Comparison of ENCODE assay signal across 8 cellular contexts in genomic region chr2:130355578-130356431, GRCh38. TPM values are rescaled to one million over a fixed set of nuclear protein-coding genes. Genes with fewer than 3 reads are reported as not detected.
DNase-seq lines count a peak whose midpoint lies in the region; ATAC-seq, FAIRE-seq and TF ChIP-seq lines count a peak whose summit lies in the region.

A gene with protein sequence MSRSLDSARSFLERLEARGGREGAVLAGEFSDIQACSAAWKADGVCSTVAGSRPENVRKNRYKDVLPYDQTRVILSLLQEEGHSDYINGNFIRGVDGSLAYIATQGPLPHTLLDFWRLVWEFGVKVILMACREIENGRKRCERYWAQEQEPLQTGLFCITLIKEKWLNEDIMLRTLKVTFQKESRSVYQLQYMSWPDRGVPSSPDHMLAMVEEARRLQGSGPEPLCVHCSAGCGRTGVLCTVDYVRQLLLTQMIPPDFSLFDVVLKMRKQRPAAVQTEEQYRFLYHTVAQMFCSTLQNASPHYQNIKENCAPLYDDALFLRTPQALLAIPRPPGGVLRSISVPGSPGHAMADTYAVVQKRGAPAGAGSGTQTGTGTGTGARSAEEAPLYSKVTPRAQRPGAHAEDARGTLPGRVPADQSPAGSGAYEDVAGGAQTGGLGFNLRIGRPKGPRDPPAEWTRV (plus strand): TSS chr2:130356056. CDS start chr2:130356108, 52 bp downstream.

- no peaks in the 10 kb centered on the region; the same call in 1 of the 2 replicates for H3K79me2 ChIP-seq in SK-N-SH (ENCODE audit: insufficient read depth)

- H3K27me3 ChIP-seq in SK-N-SH (ENCODE audit: insufficient read depth): no peaks in the 10 kb centered on the region
- H3K27me3 ChIP-seq in cardiac muscle cell: no peaks in the 10 kb centered on the region
- H3K27me3 ChIP-seq in pancreas: no peaks in the 10 kb centered on the region

- 0% methylated on average over 8 of the region's 107 CpGs for WGBS in SK-N-SH (ENCODE audit: low lambda C conversion rate)
- 0 to 1% (median 0%) methylated on average over 86 to 107 of the region's 107 CpGs for whole genome bisulfite sequencing in adipose tissue, 3 donors
- WGBS in pancreas, 2 donors: 1% methylated on average over 61 to 107 of the region's 107 CpGs

- no peaks in the 10 kb centered on the region for H3K36me3 ChIP-seq in SK-N-SH (replicated peaks in 1 of 2; ENCODE audit: control insufficient read depth in 1 of 2, insufficient read depth in 2 of 2, low read length in 1 of 2)
- no peaks in the 10 kb centered on the region for H3K36me3 ChIP-seq in cardiac muscle cell
- H3K36me3 ChIP-seq in pancreas: no peaks in the 10 kb centered on the region

- no peak for TF ChIP-seq EP300 in SK-N-SH (IDR thresholded peaks at IDR 0.05; ENCODE audit: borderline replicate concordance in 1 of 2, low read depth in 1 of 2, low read length in 1 of 2)

- FAIRE-seq in pancreas (lab: Jason Lieb, UNC): no peak

- intact Hi-C loops in pancreas (cut with DNase I): no loop called here

- POLR2A ChIA-PET in GM10248 (lab: Yijun Ruan, JAX): no interaction called here
- POLR2A ChIA-PET in SK-N-SH (lab: Yijun Ruan, JAX): interaction anchor here (0.6 to 3.7 kb wide), 3 partner anchors 9 to 18 kb away, joined by 3 to 38 read pairs (median 4); partner anchors contain the start of gene IMP4

- peak; percentile 53 for TF ChIP-seq RAD21 in SK-N-SH (IDR thresholded peaks at IDR 0.05; ENCODE audit: low read length)

- ATAC-seq in pancreas: peak; percentile 91 to 96 (median 96)

- peaks cover 0 to 24% of the 10 kb centered on the region in 2 experiments; a peak in 2 of 4 replicates for H3K4me1 ChIP-seq in SK-N-SH (ENCODE audit: control insufficient read depth in 1 of 2, insufficient read depth in 2 of 2, low read depth in 1 of 2, low read length in 1 of 2)
- H3K4me1 ChIP-seq in cardiac muscle cell (ENCODE audit: low read depth): no peaks in the 10 kb centered on the region
- H3K4me1 ChIP-seq in pancreas: peaks cover 0 to 24% (median 3%) of the 10 kb centered on the region in 3 donors

- H3K4me3 ChIP-seq in SK-N-SH (ENCODE audit: low read depth in 2 of 2, low read length in 1 of 2) (peak within 1 kb of the TSS; percentile 69 to 78), cardiac muscle cell (peak within 1 kb of the TSS; percentile 67), pancreas (peak within 1 kb of the TSS; percentile 67 to 95 (median 78))

- H3K9me2 ChIP-seq in SK-N-SH: no peaks in the 10 kb centered on the region

- no peaks in the 10 kb centered on the region for H4K20me1 ChIP-seq in SK-N-SH (ENCODE audit: insufficient read depth)

- H3K9me3 ChIP-seq in SK-N-SH (no peaks in the 10 kb centered on the region), cardiac muscle cell (ENCODE audit: low read depth) (no peaks in the 10 kb centered on the region), pancreas (no peaks in the 10 kb centered on the region)

- TF ChIP-seq CTCF in GM10248 (IDR thresholded peaks at IDR 0.05; ENCODE audit: control extremely low read depth, extremely low read depth, low read depth, missing control alignments) (peak; percentile 47), SK-N-SH (IDR thresholded peaks at IDR 0.05) (peak; percentile 55), cardiac muscle cell (IDR thresholded peaks at IDR 0.05; ENCODE audit: low read depth, low read length) (peak; percentile 50), pancreas (IDR thresholded peaks at IDR 0.05) (peak; percentile 34 to 48 (median 44))

- peak; percentile 88 for DNase-seq in GM10248 (ENCODE audit: extremely low spot score)
- DNase-seq in GOT3 (lab: John Stamatoyannopoulos, UW): peak; percentile 59
- peak; percentile 88 for DNase-seq in LHCN-M2 (ENCODE audit: low read depth)
- DNase-seq in SK-N-SH: peak; percentile 97
- DNase-seq in cardiac muscle cell (ENCODE audit: low read depth in 1 of 2, low spot score in 1 of 2): peak; percentile 93 to 95
- DNase-seq in pancreas: peak; percentile 88 to 95 (median 92)
- no peak for DNase-seq in OCI-M2 (lab: John Stamatoyannopoulos, UW; ENCODE audit: unreplicated experiment)

- H3K4me2 ChIP-seq in SK-N-SH: peak within 1 kb of the TSS; percentile 90

- peak within 1 kb of the TSS in 1 of 2 experiments; percentile 65; a peak in 2 of 4 replicates for H3K27ac ChIP-seq in SK-N-SH (ENCODE audit: low read depth in 2 of 2, low read length in 1 of 2)
- peak within 1 kb of the TSS; percentile 81 for H3K27ac ChIP-seq in adipose tissue (ENCODE audit: low read depth, low read length)
- H3K27ac ChIP-seq in cardiac muscle cell: no peak within 1 kb of the TSS
- H3K27ac ChIP-seq in pancreas: peak within 1 kb of the TSS; percentile 77 to 88 (median 84)

- CTCF ChIA-PET in GM10248 (lab: Yijun Ruan, JAX): interaction anchor here (0.6 to 1.6 kb wide), 9 partner anchors 8 to 35 kb away, joined by 3 to 7 read pairs (median 4); partner anchors contain the start of gene IMP4
- CTCF ChIA-PET in SK-N-SH (lab: Yijun Ruan, JAX): interaction anchor here (0.5 to 2.5 kb wide), 13 partner anchors 9 to 442 kb away, joined by 3 to 26 read pairs (median 4); partner anchors contain the start of genes IMP4 and SMPD4

- H2AFZ ChIP-seq in SK-N-SH (ENCODE audit: low read depth): peak within 1 kb of the TSS; percentile 88

- H3K9ac ChIP-seq in SK-N-SH: peak within 1 kb of the TSS; percentile 59

- H3F3A ChIP-seq in SK-N-SH (replicated peaks; ENCODE audit: insufficient read depth): no peaks in the 10 kb centered on the region

TF ChIP-seq in SK-N-SH, 30 proteins besides CTCF, POLR2A, EP300 and RAD21 (continues in another document):
- TF ChIP-seq SIN3A (IDR thresholded peaks at IDR 0.05; ENCODE audit: borderline replicate concordance, low read depth, low read length) (0 out of 2 replicates have a peak, but pooled peaks have one; percentile 22), TEAD4 (IDR thresholded peaks at IDR 0.05; ENCODE audit: borderline replicate concordance, insufficient read depth) (no peak), FOXJ3 (CRISPR knock-in tag; IDR thresholded peaks at IDR 0.05) (no peak), MEF2A (IDR thresholded peaks at IDR 0.05; ENCODE audit: borderline replicate concordance, low read depth) (no peak), ZBTB33 (IDR thresholded peaks at IDR 0.05; ENCODE audit: borderline replicate concordance, low read depth) (no peak), RXRA (IDR thresholded peaks at IDR 0.05; ENCODE audit: borderline replicate concordance, low read depth) (peak; percentile 8; the same call in 1 of the 2 replicates), NRF1 (IDR thresholded peaks at IDR 0.05; ENCODE audit: low read depth, low read length) (peak; percentile 38), GATA2 (CRISPR knock-in tag; IDR thresholded peaks at IDR 0.05) (no peak), SMC3 (IDR thresholded peaks at IDR 0.05; ENCODE audit: low read depth, low read length) (peak; percentile 34), PBX3 (IDR thresholded peaks at IDR 0.05) (no peak), NFIC (IDR thresholded peaks at IDR 0.05; ENCODE audit: borderline replicate concordance) (no peak), FOSL2 (IDR thresholded peaks at IDR 0.05; ENCODE audit: borderline replicate concordance, low read depth) (no peak)
- TF ChIP-seq, protein P1, sequence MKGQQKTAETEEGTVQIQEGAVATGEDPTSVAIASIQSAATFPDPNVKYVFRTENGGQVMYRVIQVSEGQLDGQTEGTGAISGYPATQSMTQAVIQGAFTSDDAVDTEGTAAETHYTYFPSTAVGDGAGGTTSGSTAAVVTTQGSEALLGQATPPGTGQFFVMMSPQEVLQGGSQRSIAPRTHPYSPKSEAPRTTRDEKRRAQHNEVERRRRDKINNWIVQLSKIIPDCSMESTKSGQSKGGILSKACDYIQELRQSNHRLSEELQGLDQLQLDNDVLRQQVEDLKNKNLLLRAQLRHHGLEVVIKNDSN (IDR thresholded peaks at IDR 0.05; ENCODE audit: borderline replicate concordance, low read depth): no peak
- TF ChIP-seq, protein P2, sequence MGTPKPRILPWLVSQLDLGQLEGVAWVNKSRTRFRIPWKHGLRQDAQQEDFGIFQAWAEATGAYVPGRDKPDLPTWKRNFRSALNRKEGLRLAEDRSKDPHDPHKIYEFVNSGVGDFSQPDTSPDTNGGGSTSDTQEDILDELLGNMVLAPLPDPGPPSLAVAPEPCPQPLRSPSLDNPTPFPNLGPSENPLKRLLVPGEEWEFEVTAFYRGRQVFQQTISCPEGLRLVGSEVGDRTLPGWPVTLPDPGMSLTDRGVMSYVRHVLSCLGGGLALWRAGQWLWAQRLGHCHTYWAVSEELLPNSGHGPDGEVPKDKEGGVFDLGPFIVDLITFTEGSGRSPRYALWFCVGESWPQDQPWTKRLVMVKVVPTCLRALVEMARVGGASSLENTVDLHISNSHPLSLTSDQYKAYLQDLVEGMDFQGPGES (IDR thresholded peaks at IDR 0.05; ENCODE audit: low read depth, low read length): no peak

RNA-seq across cellular contexts. Expression of the gene that starts here (rescaled TPM):
- total RNA-seq in LHCN-M2 (2014; rRNA removed) (29.2 and 39.4 TPM in 2 replicates), cardiac muscle cell (16.7 and 36.3 TPM in 2 replicates), pancreas (10 to 100 TPM; 37.0 to 60.8 (median 40.9) TPM)
- 24.7 TPM for polyA plus RNA-seq in LHCN-M2 (2012)
- polyA plus RNA-seq in SK-N-SH (2012; rRNA removed) (30.4 and 31.7 TPM in 2 replicates), adipose tissue (10 to 100 TPM; 32.9 to 50.2 (median 36.3) TPM), cardiac muscle cell (27.6 and 39.1 TPM in 2 replicates), pancreas (10 to 100 TPM; 65.7 to 87.0 TPM)
- 15.8 and 19.8 TPM in 2 replicates for polyA plus RNA-seq in SK-N-SH (2012; cell fraction: cytosol; rRNA removed)
- 144 and 155 TPM in 2 replicates for polyA plus RNA-seq in SK-N-SH (2012; cell fraction: nucleus; rRNA removed)
